ENCODE assay signal across 1 cellular context in the genomic region with DNA sequence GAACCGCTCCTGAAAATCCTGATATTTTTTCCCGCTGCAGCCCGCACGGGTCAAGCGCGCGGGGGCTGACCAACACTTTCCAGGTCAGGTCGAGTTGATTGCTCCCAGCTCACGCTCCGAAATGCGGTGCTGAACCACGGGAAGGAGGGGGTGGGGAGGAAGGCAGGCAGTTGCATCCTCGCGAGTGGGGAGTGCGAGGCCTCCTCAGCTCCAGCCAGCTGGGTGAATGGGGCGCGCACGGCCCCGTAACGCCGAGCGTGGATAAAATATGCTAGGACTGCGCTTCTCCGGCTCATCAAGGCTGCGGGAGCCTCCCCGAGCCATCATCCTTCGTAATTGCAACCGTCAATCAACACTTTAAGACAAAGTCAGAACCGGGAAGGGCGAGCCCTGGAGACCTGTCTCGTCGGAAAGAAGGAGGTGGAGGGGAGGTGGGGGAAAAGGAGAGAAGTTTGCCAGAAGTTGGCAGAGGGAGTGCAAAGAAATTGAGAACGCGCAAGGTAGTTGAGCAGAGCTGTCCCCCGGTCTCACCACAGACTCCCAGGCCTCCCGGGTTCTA.
TF ChIP-seq lines count a peak whose summit lies in the region.

No MANE protein-coding gene starts in this region.

TF ChIP-seq in SK-N-SH treated with all-trans-retinoic acid at 6 μM for 48 hours, 23 proteins besides CTCF, POLR2A, EP300 and RAD21 (continued from another document):
- TF ChIP-seq TSHZ2 (CRISPR knock-in tag; IDR thresholded peaks at IDR 0.05), result no peak
- TF ChIP-seq ISL1 (CRISPR knock-in tag; IDR thresholded peaks at IDR 0.05), result no peak
- no peak for TF ChIP-seq ZNF565 (CRISPR knock-in tag; conservative IDR thresholded peaks at IDR 0.05; ENCODE audit: low read depth)
- TF ChIP-seq SNAI2 (CRISPR knock-in tag; IDR thresholded peaks at IDR 0.05), result no peak
- TF ChIP-seq BACH2 (CRISPR knock-in tag; IDR thresholded peaks at IDR 0.05; ENCODE audit: borderline replicate concordance), result no peak
- no peak for TF ChIP-seq ZC3H10 (CRISPR knock-in tag; IDR thresholded peaks at IDR 0.05)
